ENCODE assay signal across 10 cellular contexts in the genomic region with DNA sequence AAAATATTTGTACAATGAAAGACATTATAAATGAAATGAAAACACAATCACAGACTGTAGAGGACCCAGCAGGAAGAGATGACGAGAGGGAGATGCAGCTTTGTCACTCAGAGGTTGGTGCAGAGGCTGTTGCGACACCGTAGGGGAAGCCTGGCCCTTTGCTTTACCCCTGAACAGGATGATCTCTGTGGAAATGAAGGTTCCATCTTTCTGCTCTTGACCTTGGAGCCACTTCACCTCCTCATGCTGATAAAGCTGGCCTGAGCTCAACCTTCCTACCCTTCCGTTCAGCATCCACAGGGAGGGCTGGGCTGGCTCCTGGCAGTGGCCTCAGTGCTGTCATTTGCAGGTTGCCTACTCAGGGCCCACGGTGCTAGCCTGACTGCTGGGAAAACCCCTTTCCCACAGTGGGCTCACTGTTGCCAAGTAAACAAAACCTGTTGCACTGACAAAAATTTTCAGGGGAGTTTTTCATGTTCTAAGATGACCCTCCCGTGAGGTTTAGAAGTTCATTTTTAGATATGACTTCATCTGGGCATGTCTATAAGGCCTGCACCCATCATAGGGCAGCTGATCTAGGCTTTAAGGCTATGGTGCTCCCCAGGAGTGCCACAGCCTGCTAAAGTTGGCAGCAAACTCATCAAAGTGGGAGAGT. TPM values are rescaled to one million over a fixed set of nuclear protein-coding genes. Genes with fewer than 3 reads are reported as not detected.
DNase-seq lines count a peak whose midpoint lies in the region; ATAC-seq and TF ChIP-seq lines count a peak whose summit lies in the region.
"Had no signal": no experiment of that assay in that cellular context is flagged by ENCODE, and none has a peak within 500 bp of the region (broad histone marks: within the 10 kb centered on the region; RNA-seq: fewer than 3 reads in every experiment).

No MANE protein-coding gene starts in this region.

- CTCF ChIA-PET in RWPE1 (lab: Yijun Ruan, JAX), result interaction anchor here (0.6 kb wide), 1 partner anchor 231 kb away, joined by 4 read pairs; no protein-coding TSS in a partner anchor

- no peak overlapping the region for H3K27ac ChIP-seq in RWPE1

- H3K36me3 Mint-ChIP-seq in activated T-cell treated with anti-CD3 and anti-CD28 coated beads, Interleukin-2, amount 50 U/mL, for 72 hours (ENCODE audit: insufficient read depth in 2 of 2), result no peaks in the 10 kb centered on the region
- H3K36me3 Mint-ChIP-seq in stimulated activated effector memory CD8-positive, alpha-beta T cell treated with anti-CD3 and anti-CD28 coated beads, Interleukin-12 subunit alpha, Interleukin-12 subunit beta, amount 100 ng/mL, for 72 hours, result peaks cover 21% of the 10 kb centered on the region
- H3K36me3 Mint-ChIP-seq in mesothelial cell of epicardium, result no peaks in the 10 kb centered on the region
- H3K36me3 Mint-ChIP-seq: brain had no signal

- intact Hi-C loops in posterior cingulate gyrus (cut with DNase I), result no loop called here

- H3K4me1 Mint-ChIP-seq in activated T-cell treated with anti-CD3 and anti-CD28 coated beads, Interleukin-2, amount 50 U/mL, for 72 hours (ENCODE audit: low read depth), result peaks cover 35% of the 10 kb centered on the region
- H3K4me1 Mint-ChIP-seq in stimulated activated effector memory CD8-positive, alpha-beta T cell treated with anti-CD3 and anti-CD28 coated beads, Interleukin-12 subunit alpha, Interleukin-12 subunit beta, amount 100 ng/mL, for 72 hours, result peaks cover 38% of the 10 kb centered on the region
- H3K4me1 Mint-ChIP-seq in mesothelial cell of epicardium, result no peaks in the 10 kb centered on the region
- H3K4me1 Mint-ChIP-seq: brain had no signal

- peaks cover 6% of the 10 kb centered on the region for H3K27me3 Mint-ChIP-seq in activated T-cell treated with anti-CD3 and anti-CD28 coated beads, Interleukin-2, amount 50 U/mL, for 72 hours (ENCODE audit: low read depth)
- peaks cover 7% of the 10 kb centered on the region for H3K27me3 Mint-ChIP-seq in mesothelial cell of epicardium (ENCODE audit: low read depth)

- peak overlapping the region; percentile 89 for H3K27ac Mint-ChIP-seq in activated T-cell treated with anti-CD3 and anti-CD28 coated beads, Interleukin-2, amount 50 U/mL, for 72 hours
- H3K27ac Mint-ChIP-seq in stimulated activated effector memory CD8-positive, alpha-beta T cell treated with anti-CD3 and anti-CD28 coated beads, Interleukin-12 subunit alpha, Interleukin-12 subunit beta, amount 100 ng/mL, for 72 hours, result peak overlapping the region; percentile 98
- H3K27ac Mint-ChIP-seq in mesothelial cell of epicardium, result no peak overlapping the region
- H3K27ac Mint-ChIP-seq: brain had no signal

- no peaks in the 10 kb centered on the region for H3K9me3 Mint-ChIP-seq in activated T-cell treated with anti-CD3 and anti-CD28 coated beads, Interleukin-2, amount 50 U/mL, for 72 hours
- no peaks in the 10 kb centered on the region for H3K9me3 Mint-ChIP-seq in stimulated activated effector memory CD8-positive, alpha-beta T cell treated with anti-CD3 and anti-CD28 coated beads, Interleukin-12 subunit alpha, Interleukin-12 subunit beta, amount 100 ng/mL, for 72 hours
- H3K9me3 Mint-ChIP-seq in mesothelial cell of epicardium, result no peaks in the 10 kb centered on the region

- TF ChIP-seq POLR2A in GM10847 (IDR thresholded peaks at IDR 0.05; ENCODE audit: extremely low read depth, insufficient read length), result peak; percentile 62

- TF ChIP-seq CTCF in mesothelial cell of epicardium (IDR thresholded peaks at IDR 0.05; ENCODE audit: unreplicated experiment), result no peak
- TF ChIP-seq CTCF in RWPE1 (conservative IDR thresholded peaks at IDR 0.05; ENCODE audit: low read depth), result no peak

- peak; percentile 71 to 75 for DNase-seq in activated T-cell treated with anti-CD3 and anti-CD28 coated beads, Interleukin-2, amount 50 U/mL, for 72 hours
- DNase-seq in stimulated activated effector memory CD8-positive, alpha-beta T cell treated with anti-CD3 and anti-CD28 coated beads, Interleukin-12 subunit alpha, Interleukin-12 subunit beta, amount 100 ng/mL, for 72 hours (ENCODE audit: low spot score in 2 of 2), result peak; percentile 54 to 85
- no peak for DNase-seq in mesothelial cell of epicardium (ENCODE audit: low spot score in 2 of 2, unreplicated experiment in 2 of 2)
- DNase-seq in posterior cingulate gyrus, result no peak
- no peak for DNase-seq in RWPE1 (ENCODE audit: low spot score)

- peak overlapping the region; percentile 48 to 84 for H3K4me3 Mint-ChIP-seq in activated T-cell treated with anti-CD3 and anti-CD28 coated beads, Interleukin-2, amount 50 U/mL, for 72 hours
- H3K4me3 Mint-ChIP-seq in stimulated activated effector memory CD8-positive, alpha-beta T cell treated with anti-CD3 and anti-CD28 coated beads, Interleukin-12 subunit alpha, Interleukin-12 subunit beta, amount 100 ng/mL, for 72 hours, result peak overlapping the region; percentile 70
- no peak overlapping the region for H3K4me3 Mint-ChIP-seq in mesothelial cell of epicardium
- H3K4me3 Mint-ChIP-seq: brain had no signal

- peak; percentile 72 for ATAC-seq in GM21360 (IDR thresholded peaks at IDR 0.05; ENCODE audit: unreplicated experiment)
- ATAC-seq in HG03558 (IDR thresholded peaks at IDR 0.05; ENCODE audit: extremely low read depth, unreplicated experiment), result peak; percentile 54
- peak; percentile 88 to 90 for ATAC-seq in activated T-cell treated with anti-CD3 and anti-CD28 coated beads, Interleukin-2, amount 50 U/mL, for 72 hours (replicated peaks in 1 of 2)
- ATAC-seq in stimulated activated effector memory CD8-positive, alpha-beta T cell treated with anti-CD3 and anti-CD28 coated beads, Interleukin-12 subunit alpha, Interleukin-12 subunit beta, amount 100 ng/mL, for 72 hours, result peak; percentile 91
- ATAC-seq: HCT116 had no signal

- POLR2A ChIA-PET in RWPE1 (lab: Yijun Ruan, JAX; ENCODE audit: low non-redundant PET), result no interaction called here

RNA-seq across cellular contexts. Expression of a gene that starts 3.0 kb away (rescaled TPM):
- total RNA-seq in activated T-cell treated with anti-CD3 and anti-CD28 coated beads, Interleukin-2, amount 50 U/mL, for 72 hours, result 10 to 100 TPM in 1 of 2 donors, 1 to 10 TPM in 1; 8.3 to 11.9 TPM
- 0.18 to 0.38 TPM in 2 of 3 replicates, not detected in the other for total RNA-seq in mesothelial cell of epicardium

RNA-seq across cellular contexts. Expression of a gene that starts 16.9 kb away (rescaled TPM):
- 10 to 100 TPM in 1 of 2 donors, 1 to 10 TPM in 1; 6.3 to 13.8 TPM for total RNA-seq in activated T-cell treated with anti-CD3 and anti-CD28 coated beads, Interleukin-2, amount 50 U/mL, for 72 hours
- total RNA-seq in mesothelial cell of epicardium, result 1.9 to 2.3 TPM (median 2.2 TPM) in 3 replicates

RNA-seq across cellular contexts. Expression of a gene that starts 35.3 kb away (rescaled TPM):
- total RNA-seq in activated T-cell treated with anti-CD3 and anti-CD28 coated beads, Interleukin-2, amount 50 U/mL, for 72 hours, result 1 to 10 TPM in 1 of 2 donors, under 1 TPM in 1; 0.79 to 1.2 TPM
- total RNA-seq in mesothelial cell of epicardium, result not detected in 3 replicates

Comparison
In these comparisons a context has a peak if more than half of its experiments do, and no peak if none do; other contexts are left out.
1. DNase-seq: peak in activated T-cell treated with anti-CD3 and anti-CD28 coated beads, Interleukin-2, amount 50 U/mL, for 72 hours (2 of 2) and stimulated activated effector memory CD8-positive, alpha-beta T cell treated with anti-CD3 and anti-CD28 coated beads, Interleukin-12 subunit alpha, Interleukin-12 subunit beta, amount 100 ng/mL, for 72 hours (2 of 2); none in mesothelial cell of epicardium (0 of 2), posterior cingulate gyrus (0 of 10) and RWPE1 (single experiment).
2. Peak in every context shown above with its lines, with median percentiles within 50 percentile points of each other: ATAC-seq.